1 cellular context compared by ENCODE assay signal in the genomic region with DNA sequence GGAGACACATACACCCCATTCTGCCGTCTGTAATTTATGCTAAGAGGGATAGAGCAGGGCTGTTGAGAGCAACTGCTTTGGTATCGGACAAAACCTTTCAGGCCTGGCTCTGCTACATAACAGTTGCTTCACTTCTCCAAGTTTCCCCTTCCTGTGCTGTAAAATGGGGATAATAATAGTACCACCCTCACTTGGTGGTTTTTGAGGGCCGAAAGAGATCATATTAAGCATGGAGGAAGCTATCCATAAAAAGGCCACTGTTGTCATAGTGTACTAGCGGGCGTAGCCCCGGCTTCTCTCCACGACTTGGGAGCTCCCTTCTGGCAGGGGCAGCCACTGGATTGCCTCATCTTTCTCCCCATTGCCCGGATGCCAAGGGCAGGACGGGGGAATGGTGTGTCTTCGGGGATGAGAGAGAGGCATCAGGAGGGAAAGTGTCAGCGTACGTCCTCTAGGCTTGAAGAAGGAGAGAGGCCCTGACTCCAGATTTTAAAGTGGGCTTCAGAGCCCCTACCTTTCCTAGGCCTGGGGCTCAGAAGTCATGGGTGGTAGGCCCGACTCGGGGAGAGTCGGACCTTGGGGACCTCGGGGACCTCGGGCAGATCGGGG.
TF ChIP-seq lines count a peak whose summit lies in the region.

No MANE protein-coding gene starts in this region.

TF ChIP-seq in GM12878, 131 proteins besides CTCF, POLR2A, EP300 and RAD21:
- TF ChIP-seq CREM (IDR thresholded peaks at IDR 0.05; ENCODE audit: low read depth) (no peak), ESRRA (IDR thresholded peaks at IDR 0.05; ENCODE audit: low read length) (no peak)
